18 cellular contexts compared by ENCODE assay signal in genomic region chr1:33390550-33390949, GRCh38. TPM values are rescaled to one million over a fixed set of nuclear protein-coding genes. Genes with fewer than 3 reads are reported as not detected.
DNase-seq lines count a peak whose midpoint lies in the region; ATAC-seq, FAIRE-seq and TF ChIP-seq lines count a peak whose summit lies in the region.
"Had no signal": no experiment of that assay in that cellular context is flagged by ENCODE, and none has a peak within 500 bp of the region (broad histone marks: within the 10 kb centered on the region; RNA-seq: fewer than 3 reads in every experiment).

No MANE protein-coding gene starts in this region.

- TF ChIP-seq POLR2A in HepG2 (IDR thresholded peaks at IDR 0.05; ENCODE audit: insufficient read depth in 1 of 2, low read depth in 2 of 2, low read length in 2 of 2), result no peak
- no peak for TF ChIP-seq POLR2A in right lobe of liver (IDR thresholded peaks at IDR 0.05)

- CTCF ChIA-PET in HepG2 (lab: Yijun Ruan, JAX; ENCODE audit: low intra/inter-chr PET ratio, low total read pairs), result no interaction called here

- H3K4me1 Mint-ChIP-seq in brain, result peaks cover 84% of the 10 kb centered on the region
- H3K4me1 Mint-ChIP-seq: central memory CD8-positive, alpha-beta T cell had no signal

- TF ChIP-seq EP300 in HepG2 (IDR thresholded peaks at IDR 0.05; ENCODE audit: low read depth in 2 of 2, low read length in 2 of 2) (no peak), HepG2 (CRISPR knock-in tag; IDR thresholded peaks at IDR 0.05; ENCODE audit: borderline replicate concordance) (no peak)

- no peak for DNase-seq in HepG2 (ENCODE audit: low spot score)
- DNase-seq in right lobe of liver, result no peak
- DNase-seq in foreskin fibroblast, result peak; percentile 77 to 88
- DNase-seq in GM20000 (ENCODE audit: low spot score), result no peak
- DNase-seq in SKM-1 (lab: John Stamatoyannopoulos, UW; ENCODE audit: unreplicated experiment), result no peak
- DNase-seq: 8988T; activated CD4-positive, CD25-positive, alpha-beta regulatory T cell treated with anti-CD3 and anti-CD28 coated beads, Interleukin-2, amount 50 U/mL, for 72 hours; NCI-H1930; NCI-H446; SHP77 treated with DMSO at 0.1 percent for 48 hours; stimulated activated naive CD8-positive, alpha-beta T cell treated with anti-CD3 and anti-CD28 coated beads, Interleukin-15, Interleukin-2, amounts not matched to agents 100 U/mL and 50 U/mL, for 24 hours; T-helper 2 cell had no signal

- no TSS peak for BruUV-seq in HepG2 (replicated peaks; lab: Mats Ljungman, UMichigan)

- POLR2A ChIA-PET in HepG2 (lab: Yijun Ruan, JAX), result no interaction called here

- WGBS in HepG2 (ENCODE audit: low lambda C conversion rate), result 1% methylated on average over 2 of the region's 2 CpGs
- WGBS in right lobe of liver (ENCODE audit: insufficient coverage, low coverage, low lambda C conversion rate, missing lambda C conversion rate), result 46% methylated on average over 2 of the region's 2 CpGs

- no peaks in the 10 kb centered on the region for H3K36me3 ChIP-seq in HepG2 (replicated peaks in 1 of 2; ENCODE audit: control insufficient read depth in 1 of 2, insufficient read depth in 2 of 2, low read length in 2 of 2)
- H3K36me3 ChIP-seq in right lobe of liver, result no peaks in the 10 kb centered on the region
- H3K36me3 ChIP-seq in stomach smooth muscle (ENCODE audit: control insufficient read depth in 2 of 2, insufficient read depth in 2 of 2, low read length in 2 of 2), result no peaks in the 10 kb centered on the region

- no peak overlapping the region for H3K9ac ChIP-seq in HepG2 (ENCODE audit: insufficient read depth, low read depth, low read length)
- H3K9ac ChIP-seq in stomach smooth muscle (ENCODE audit: low read length in 2 of 2), result no peak overlapping the region

- no peaks in the 10 kb centered on the region for H4K20me1 ChIP-seq in HepG2 (ENCODE audit: insufficient read depth, low read length)

- no peak for FAIRE-seq in HepG2 (lab: Jason Lieb, UNC)

- in situ Hi-C loops in HepG2 (cut with HindIII; ENCODE audit: extremely low pct_ligation_motif_present, low pct_unique_long_range_greater_than_20kb), result no loop called here

- no peak for TF ChIP-seq RAD21 in HepG2 (CRISPR knock-in tag; IDR thresholded peaks at IDR 0.05)

- H3K27ac Mint-ChIP-seq in brain, result peak overlapping the region in 3 of 5 experiments; percentile 51 to 98 (median 92)
- H3K27ac Mint-ChIP-seq: natural killer cell treated with Interleukin-12 subunit alpha and Interleukin-12 subunit beta and Interleukin-15 and Interleukin-18, amount 100 ng/mL, for 72 hours had no signal

- H3K27me3 Mint-ChIP-seq in brain, result peaks cover 2% of the 10 kb centered on the region

- peak overlapping the region in 2 of 5 experiments; percentile 32 to 87 for H3K4me3 Mint-ChIP-seq in brain
- H3K4me3 Mint-ChIP-seq: central memory CD8-positive, alpha-beta T cell; natural killer cell treated with Interleukin-12 subunit alpha and Interleukin-12 subunit beta and Interleukin-15 and Interleukin-18, amount 100 ng/mL, for 72 hours had no signal

- H3K27me3 ChIP-seq in HepG2 (ENCODE audit: control insufficient read depth in 1 of 2, insufficient read depth in 2 of 2, low read length in 2 of 2), result peaks cover 0 to 3% of the 10 kb centered on the region in 2 experiments; a peak in 3 of 5 replicates
- H3K27me3 ChIP-seq in right lobe of liver, result no peaks in the 10 kb centered on the region
- no peaks in the 10 kb centered on the region for H3K27me3 ChIP-seq in stomach smooth muscle (ENCODE audit: control insufficient read depth in 1 of 2, insufficient read depth in 2 of 2, low read length in 2 of 2)

- no peak overlapping the region for H3K27ac ChIP-seq in HepG2 (ENCODE audit: extremely low read length, insufficient read depth, low read length)
- no peak overlapping the region for H3K27ac ChIP-seq in right lobe of liver
- H3K27ac ChIP-seq in stomach smooth muscle (ENCODE audit: low read length), result peak overlapping the region; percentile 58

- ATAC-seq in HepG2 (no peak), right lobe of liver (no peak), GM19452 (IDR thresholded peaks at IDR 0.05; ENCODE audit: unreplicated experiment) (no peak)
- ATAC-seq: natural killer cell treated with Interleukin-12 subunit alpha and Interleukin-12 subunit beta and Interleukin-15 and Interleukin-18, amount 100 ng/mL, for 72 hours; stimulated activated naive CD8-positive, alpha-beta T cell treated with anti-CD3 and anti-CD28 coated beads, Interleukin-15, Interleukin-2, amounts not matched to agents 100 U/mL and 50 U/mL, for 24 hours had no signal

- no peak overlapping the region for H2AFZ ChIP-seq in HepG2 (ENCODE audit: low read length)

- peaks cover 16% of the 10 kb centered on the region for H3K36me3 Mint-ChIP-seq in brain
- H3K36me3 Mint-ChIP-seq: natural killer cell treated with Interleukin-12 subunit alpha and Interleukin-12 subunit beta and Interleukin-15 and Interleukin-18, amount 100 ng/mL, for 72 hours had no signal

- H3K9me3 ChIP-seq in HepG2 (ENCODE audit: low read length), result no peaks in the 10 kb centered on the region
- H3K9me3 ChIP-seq in right lobe of liver, result no peaks in the 10 kb centered on the region
- H3K9me3 ChIP-seq in stomach smooth muscle (ENCODE audit: control insufficient read depth in 2 of 2, low read length in 2 of 2), result no peaks in the 10 kb centered on the region

- peaks cover 11% of the 10 kb centered on the region; the same call in 1 of the 2 replicates for H3K4me1 ChIP-seq in HepG2 (ENCODE audit: insufficient read depth, low read length)
- H3K4me1 ChIP-seq in right lobe of liver, result peaks cover 0 to 2% (median 0%) of the 10 kb centered on the region in 4 donors
- peaks cover 37% of the 10 kb centered on the region for H3K4me1 ChIP-seq in stomach smooth muscle (ENCODE audit: control insufficient read depth, insufficient read depth, low read length)

- TF ChIP-seq CTCF in HepG2 (CRISPR knock-in tag; IDR thresholded peaks at IDR 0.05) (no peak), right lobe of liver (IDR thresholded peaks at IDR 0.05) (no peak), brain (conservative IDR thresholded peaks at IDR 0.05) (no peak), foreskin fibroblast (IDR thresholded peaks at IDR 0.05; ENCODE audit: low read depth, low read length) (no peak), GM20000 (IDR thresholded peaks at IDR 0.05; ENCODE audit: extremely low read depth, missing control alignments) (no peak)

- no peaks in the 10 kb centered on the region for H3K79me2 ChIP-seq in HepG2 (ENCODE audit: insufficient read depth, low read length)

- no peak overlapping the region for H3K4me2 ChIP-seq in HepG2 (ENCODE audit: low read depth, low read length)

- H3K4me3 ChIP-seq in HepG2 (replicated peaks in 1 of 3; ENCODE audit: insufficient read depth in 1 of 3, low read depth in 2 of 3, low read length in 3 of 3), result no peak overlapping the region
- no peak overlapping the region for H3K4me3 ChIP-seq in right lobe of liver
- no peak overlapping the region for H3K4me3 ChIP-seq in foreskin fibroblast (ENCODE audit: low read depth in 1 of 2, low read length in 2 of 2)
- H3K4me3 ChIP-seq in stomach smooth muscle (ENCODE audit: low read length in 2 of 2), result no peak overlapping the region
- H3K4me3 ChIP-seq: lung had no signal

- intact Hi-C loops in HepG2 (cut with micrococcal nuclease; ENCODE audit: unreplicated experiment) (no loop called here), right lobe of liver (cut with DNase I) (no loop called here)

- peaks cover 0 to 3% (median 0%) of the 10 kb centered on the region in 5 experiments for H3K9me3 Mint-ChIP-seq in brain
- H3K9me3 Mint-ChIP-seq: central memory CD8-positive, alpha-beta T cell; natural killer cell treated with Interleukin-12 subunit alpha and Interleukin-12 subunit beta and Interleukin-15 and Interleukin-18, amount 100 ng/mL, for 72 hours had no signal

TF ChIP-seq in HepG2, 621 proteins besides CTCF, POLR2A, EP300 and RAD21 (continues in another document):
- TF ChIP-seq MAFF (IDR thresholded peaks at IDR 0.05; ENCODE audit: low read depth, low read length) (peak; percentile 77), MAFK (conservative IDR thresholded peaks at IDR 0.05 in 1 of 2, IDR thresholded peaks at IDR 0.05 in 1 of 2; ENCODE audit: low read length in 2 of 2) (peak; percentile 76 to 89), SAP130 (CRISPR knock-in tag; IDR thresholded peaks at IDR 0.05; ENCODE audit: low read depth) (no peak)

RNA-seq across cellular contexts. Expression of gene PHC2, which starts 40.3 kb away (rescaled TPM):
- total RNA-seq in HepG2 (2016; rRNA removed; fragmentation: Illumina TruSeq; extraction: Trizol) (52.5 and 53.5 TPM in 2 replicates), right lobe of liver (10 to 100 TPM; 49.3 to 86.5 (median 66.8) TPM)
- total RNA-seq in HepG2 (2016; cell fraction: cytosol; rRNA removed; fragmentation: Illumina TruSeq; extraction: Trizol; ENCODE audit: low read depth), result 37.8 and 42.1 TPM in 2 replicates
- 44.7 and 53.5 TPM in 2 replicates for total RNA-seq in HepG2 (2016; cell fraction: insoluble cytoplasmic fraction; rRNA removed; fragmentation: Illumina TruSeq; extraction: Trizol)
- 102 and 120 TPM in 2 replicates for total RNA-seq in HepG2 (2016; cell fraction: membrane; rRNA removed; fragmentation: Illumina TruSeq; extraction: Trizol)
- total RNA-seq in HepG2 (2016; cell fraction: nucleus; rRNA removed; fragmentation: Illumina TruSeq; extraction: Trizol), result 27.9 and 32.8 TPM in 2 replicates
- polyA plus RNA-seq in HepG2 (2011; rRNA removed) (84.9 and 100 TPM in 2 replicates), brain (ENCODE audit: insufficient read depth, low read depth, low replicate concordance) (218 TPM)
- 86.4 and 90.4 TPM in 2 replicates for polyA plus RNA-seq in HepG2 (2011; cell fraction: cytosol; rRNA removed)
- polyA plus RNA-seq in HepG2 (2011; cell fraction: nucleus; rRNA removed), result 83.8 and 90.8 TPM in 2 replicates
- 70.9 and 73.7 TPM in 2 replicates for polyA plus RNA-seq in HepG2 (2012)
- polyA plus RNA-seq in HepG2 (2016; cell fraction: cytosol; fragmentation: Illumina TruSeq; extraction: Trizol; ENCODE audit: low read depth), result 41.6 and 55.3 TPM in 2 replicates
- 61.1 and 69.9 TPM in 2 replicates for polyA plus RNA-seq in HepG2 (2016; cell fraction: insoluble cytoplasmic fraction; fragmentation: Illumina TruSeq; extraction: Trizol; ENCODE audit: low read depth)
- polyA plus RNA-seq in HepG2 (2016; cell fraction: membrane; fragmentation: Illumina TruSeq; extraction: Trizol; ENCODE audit: low read depth), result 98.3 and 114 TPM in 2 replicates
- 62.2 and 63.0 TPM in 2 replicates for polyA plus RNA-seq in HepG2 (2016; cell fraction: nucleus; fragmentation: Illumina TruSeq; extraction: Trizol; ENCODE audit: insufficient read depth, low read depth)
- 24.7 and 72.3 TPM in 2 replicates for polyA minus RNA-seq in HepG2 (2011; rRNA and poly(A)+ RNA removed; ENCODE audit: low replicate concordance)
- polyA minus RNA-seq in HepG2 (2011; cell fraction: cytosol; rRNA and poly(A)+ RNA removed), result 33.1 and 41.3 TPM in 2 replicates
- 23.3 and 28.7 TPM in 2 replicates for polyA minus RNA-seq in HepG2 (2011; cell fraction: nucleus; rRNA and poly(A)+ RNA removed)

Comparison
In these comparisons a context has a peak if more than half of its experiments do, and no peak if none do; other contexts are left out.
1. DNase-seq: peak in foreskin fibroblast (2 of 2); none in HepG2 (single experiment), right lobe of liver (0 of 3), GM20000 (single experiment) and SKM-1 (single experiment).